Comparison of ENCODE assay signal across 6 cellular contexts in genomic region chr5:27482663-27483062, GRCh38.
"Had no signal": no experiment of that assay in that cellular context is flagged by ENCODE, and none has a peak within 500 bp of the region (broad histone marks: within the 10 kb centered on the region; RNA-seq: fewer than 3 reads in every experiment).

No MANE protein-coding gene starts in this region.

- ATAC-seq: K562 had no signal

- H3K27ac ChIP-seq: HL-60 had no signal

- H3K4me3 ChIP-seq: K562 had no signal

- DNase-seq: IMR-90, KBM-7, KG1 had no signal

- FAIRE-seq: HTR-8/SVneo, K562 had no signal
